ENCODE assay signal across 22 cellular contexts in genomic region chr1:199705825-199706224, GRCh38.
"Had no signal": no experiment of that assay in that cellular context is flagged by ENCODE, and none has a peak within 500 bp of the region (broad histone marks: within the 10 kb centered on the region; RNA-seq: fewer than 3 reads in every experiment).

No MANE protein-coding gene starts in this region.

- DNase-seq: colonic mucosa; cortex of kidney; dermis blood vessel endothelial cell; dorsolateral prefrontal cortex; effector CD4-positive, alpha-beta T cell; effector CD8-positive, alpha-beta T cell; effector memory CD4-positive, alpha-beta T cell; effector memory CD8-positive, alpha-beta T cell; endodermal cell; erythroblast; esophagus squamous epithelium; foreskin fibroblast; foreskin keratinocyte; foreskin melanocyte; gastrocnemius medialis; glutamatergic neuron; head of caudate nucleus; heart left ventricle; heart right ventricle had no signal

- H3K27ac Mint-ChIP-seq: dendritic cell treated with granulocyte-macrophage colony-stimulating factor and Interleukin-4, amounts not matched to agents 40 ng/mL and 50 ng/mL, for 4 days; effector memory CD8-positive, alpha-beta T cell; endodermal cell had no signal

- ATAC-seq: effector memory CD8-positive, alpha-beta T cell; esophagus mucosa; foreskin keratinocyte; gastrocnemius medialis; gastroesophageal sphincter; heart left ventricle; heart right ventricle had no signal

- H3K4me3 Mint-ChIP-seq: dendritic cell treated with granulocyte-macrophage colony-stimulating factor and Interleukin-4, amounts not matched to agents 40 ng/mL and 50 ng/mL, for 4 days; effector memory CD8-positive, alpha-beta T cell; endodermal cell had no signal

- H3K27me3 Mint-ChIP-seq: dendritic cell treated with granulocyte-macrophage colony-stimulating factor and Interleukin-4, amounts not matched to agents 40 ng/mL and 50 ng/mL, for 4 days had no signal
